Comparison of ENCODE assay signal across 14 cellular contexts in genomic region chr1:211612786-211613107, GRCh38. TPM values are rescaled to one million over a fixed set of nuclear protein-coding genes. Genes with fewer than 3 reads are reported as not detected.
DNase-seq lines count a peak whose midpoint lies in the region; ATAC-seq and TF ChIP-seq lines count a peak whose summit lies in the region.
"Had no signal": no experiment of that assay in that cellular context is flagged by ENCODE, and none has a peak within 500 bp of the region (broad histone marks: within the 10 kb centered on the region; RNA-seq: fewer than 3 reads in every experiment).

No MANE protein-coding gene starts in this region.

- H3K27ac ChIP-seq in HL-60 (replicated peaks) (peak overlapping the region; percentile 57), left lung (peak overlapping the region; percentile 53 to 81), subcutaneous abdominal adipose tissue (ENCODE audit: low read depth, low read length) (peak overlapping the region; percentile 81)
- H3K27ac ChIP-seq: parathyroid adenoma had no signal

- in situ Hi-C loops in HAP-1 (cut with MboI; ENCODE audit: low sequenced_read_pairs) = no loop called here

- TF ChIP-seq CTCF in HL-60 (IDR thresholded peaks at IDR 0.05; ENCODE audit: insufficient read depth, low read length) = no peak
- TF ChIP-seq CTCF in left lung (IDR thresholded peaks at IDR 0.05) = no peak

- H3K4me1 ChIP-seq in adipocyte (ENCODE audit: control insufficient read depth, insufficient read depth, low read length) (peaks cover 38% of the 10 kb centered on the region), left lung (peaks cover 0 to 52% of the 10 kb centered on the region in 2 donors), subcutaneous abdominal adipose tissue (ENCODE audit: control insufficient read depth in 5 of 5, insufficient read depth in 5 of 5, low read length in 5 of 5) (peaks cover 9 to 44% (median 40%) of the 10 kb centered on the region in 5 donors), HAP-1 (no peaks in the 10 kb centered on the region)
- H3K4me1 ChIP-seq: parathyroid adenoma had no signal

- no peaks in the 10 kb centered on the region for H3K36me3 ChIP-seq in adipocyte (ENCODE audit: control insufficient read depth, insufficient read depth, low read length, severe bottlenecking)
- no peaks in the 10 kb centered on the region for H3K36me3 ChIP-seq in left lung
- H3K36me3 ChIP-seq in subcutaneous abdominal adipose tissue (ENCODE audit: control insufficient read depth in 5 of 5, insufficient read depth in 5 of 5, low read length in 5 of 5) = no peaks in the 10 kb centered on the region
- no peaks in the 10 kb centered on the region for H3K36me3 ChIP-seq in HAP-1 (replicated peaks)
- H3K36me3 ChIP-seq: tibial nerve had no signal

- H3K9ac ChIP-seq in adipocyte (ENCODE audit: low read length) = peak overlapping the region; percentile 74
- H3K9ac ChIP-seq in subcutaneous abdominal adipose tissue (ENCODE audit: low read length in 5 of 5) = no peak overlapping the region
- H3K9ac ChIP-seq: parathyroid adenoma had no signal

- H3K4me3 ChIP-seq in HL-60 (replicated peaks; ENCODE audit: insufficient read depth, low read length) = no peak overlapping the region
- H3K4me3 ChIP-seq in adipocyte (ENCODE audit: low read length) = no peak overlapping the region
- no peak overlapping the region for H3K4me3 ChIP-seq in left lung
- H3K4me3 ChIP-seq in subcutaneous abdominal adipose tissue (ENCODE audit: low read depth in 1 of 5, low read length in 5 of 5) = no peak overlapping the region
- H3K4me3 ChIP-seq in HAP-1 = no peak overlapping the region
- H3K4me3 ChIP-seq: tibial nerve had no signal

- no peaks in the 10 kb centered on the region for H3K27me3 ChIP-seq in HL-60 (ENCODE audit: insufficient read depth, poor library complexity, severe bottlenecking)
- no peaks in the 10 kb centered on the region for H3K27me3 ChIP-seq in adipocyte (replicated peaks; ENCODE audit: control insufficient read depth, insufficient read depth, low read length)
- H3K27me3 ChIP-seq in left lung = no peaks in the 10 kb centered on the region
- H3K27me3 ChIP-seq in subcutaneous abdominal adipose tissue (ENCODE audit: control insufficient read depth in 5 of 5, insufficient read depth in 4 of 5, low read length in 5 of 5) = no peaks in the 10 kb centered on the region
- no peaks in the 10 kb centered on the region for H3K27me3 ChIP-seq in HAP-1 (ENCODE audit: low read depth)
- H3K27me3 ChIP-seq: tibial nerve had no signal

- ATAC-seq in left lung (no peak), GM21786 (IDR thresholded peaks at IDR 0.05; ENCODE audit: unreplicated experiment) (no peak)

- intact Hi-C loops in left lung (cut with DNase I) = no loop called here

- H3K9me3 ChIP-seq in adipocyte (ENCODE audit: control insufficient read depth, low read length) (no peaks in the 10 kb centered on the region), left lung (no peaks in the 10 kb centered on the region), subcutaneous abdominal adipose tissue (ENCODE audit: control insufficient read depth in 5 of 5, low read length in 5 of 5) (no peaks in the 10 kb centered on the region), HAP-1 (no peaks in the 10 kb centered on the region)
- H3K9me3 ChIP-seq: tibial nerve had no signal

- no peak for DNase-seq in HL-60 (ENCODE audit: low read depth in 1 of 2, low spot score in 1 of 2)
- no peak for DNase-seq in adipocyte (ENCODE audit: low read depth)
- no peak for DNase-seq in left lung
- DNase-seq in A172 (ENCODE audit: low spot score) = no peak
- no peak for DNase-seq in HAP-1 (ENCODE audit: low spot score in 2 of 2)
- DNase-seq: activated CD4-positive, alpha-beta T cell treated with anti-CD3 and anti-CD28 coated beads, Interleukin-2, amount 50 U/mL, for 48 hours; activated T-cell treated with anti-CD3 and anti-CD28 coated beads, Interleukin-2, amount 50 U/mL, for 48 hours; CD4-positive, alpha-beta memory T cell; NCI-H2107; SHP77 had no signal

RNA-seq across cellular contexts. Expression of gene SLC30A1, which starts 33.8 kb away (rescaled TPM):
- total RNA-seq in left lung = 10 to 100 TPM; 22.2 to 37.7 TPM
- total RNA-seq in A172 (2014; rRNA removed; shearing (Covaris generic)) = 16.4 and 19.0 TPM in 2 replicates
